In genomic region chrX:68941385-68941952, GRCh38 we compare ENCODE assay signal across 26 cellular contexts.
DNase-seq lines count a peak whose midpoint lies in the region; ATAC-seq, FAIRE-seq and TF ChIP-seq lines count a peak whose summit lies in the region.
"Had no signal": no experiment of that assay in that cellular context is flagged by ENCODE, and none has a peak within 500 bp of the region (broad histone marks: within the 10 kb centered on the region; RNA-seq: fewer than 3 reads in every experiment).

No MANE protein-coding gene starts in this region.

- H4K91ac ChIP-seq in H1 (replicated peaks; ENCODE audit: insufficient read length, low read length), result no peak overlapping the region

- H3K36me3 ChIP-seq in left ventricle myocardium inferior (no peaks in the 10 kb centered on the region), H1 (ENCODE audit: control insufficient read depth in 2 of 4, insufficient read depth in 4 of 4, low read length in 3 of 4) (no peaks in the 10 kb centered on the region), lung (ENCODE audit: control insufficient read depth in 2 of 2, insufficient read depth in 2 of 2, low read length in 2 of 2) (no peaks in the 10 kb centered on the region), uterus (no peaks in the 10 kb centered on the region)
- H3K36me3 ChIP-seq: pancreas, right lobe of liver, thoracic aorta had no signal

- H3K9me3 ChIP-seq in left ventricle myocardium inferior (replicated peaks), result no peaks in the 10 kb centered on the region
- H3K9me3 ChIP-seq in right cardiac atrium (ENCODE audit: control insufficient read depth, low read length), result no peaks in the 10 kb centered on the region
- no peaks in the 10 kb centered on the region for H3K9me3 ChIP-seq in H1 (ENCODE audit: insufficient read depth in 2 of 2, low read depth in 1 of 2, low read length in 1 of 2)
- no peaks in the 10 kb centered on the region for H3K9me3 ChIP-seq in lung (ENCODE audit: control insufficient read depth in 2 of 2, insufficient read depth in 1 of 2, low read length in 1 of 2)
- H3K9me3 ChIP-seq in uterus, result no peaks in the 10 kb centered on the region
- H3K9me3 ChIP-seq: pancreas, right lobe of liver, thoracic aorta had no signal

- H3K79me2 ChIP-seq in H1 (ENCODE audit: control insufficient read depth in 1 of 2, insufficient read depth in 2 of 2, low read length in 2 of 2), result no peaks in the 10 kb centered on the region

- CTCF ChIA-PET in H1 (lab: Charles Lee; ENCODE audit: partially characterized antibody), result no interaction called here

- no peaks in the 10 kb centered on the region for H3K79me1 ChIP-seq in H1 (ENCODE audit: low read depth, low read length)

- H2AFZ ChIP-seq in H1 (ENCODE audit: low read length), result no peak overlapping the region
- H2AFZ ChIP-seq: GM23248 had no signal

- peaks cover 18% of the 10 kb centered on the region for H3K4me1 ChIP-seq in left ventricle myocardium inferior
- H3K4me1 ChIP-seq in right cardiac atrium (ENCODE audit: control insufficient read depth, insufficient read depth, low read length), result peaks cover 14% of the 10 kb centered on the region
- H3K4me1 ChIP-seq in H1 (replicated peaks in 1 of 4; ENCODE audit: control insufficient read depth in 3 of 4, insufficient read depth in 4 of 4, low read length in 3 of 4), result 0 out of 7 replicates have a peak, but pooled peaks cover 0 to 3% (median 2%) of the 10 kb centered on the region in 4 experiments
- H3K4me1 ChIP-seq in lung (ENCODE audit: control insufficient read depth in 2 of 2, insufficient read depth in 2 of 2, low read length in 2 of 2), result peaks cover 0 to 5% of the 10 kb centered on the region in 2 donors
- no peaks in the 10 kb centered on the region for H3K4me1 ChIP-seq in uterus
- H3K4me1 ChIP-seq: pancreas, right lobe of liver had no signal

- H3K56ac ChIP-seq in H1 (replicated peaks; ENCODE audit: insufficient read length, low read depth, low read length), result no peak overlapping the region

- H4K20me1 ChIP-seq in H1 (replicated peaks in 1 of 2; ENCODE audit: control insufficient read depth in 1 of 2, insufficient read depth in 2 of 2, low read length in 2 of 2), result no peaks in the 10 kb centered on the region

- no peaks in the 10 kb centered on the region for H3K27me3 Mint-ChIP-seq in type B pancreatic cell
- H3K27me3 Mint-ChIP-seq: CD4-positive, alpha-beta memory T cell; dendritic cell treated with granulocyte-macrophage colony-stimulating factor and Interleukin-4, amounts not matched to agents 40 ng/mL and 50 ng/mL, for 4 days had no signal

- no peak overlapping the region for H3K4me3 Mint-ChIP-seq in type B pancreatic cell
- H3K4me3 Mint-ChIP-seq: activated T-helper 1 cell treated with anti-CD3 and anti-CD28 coated beads, Interleukin-12 subunit alpha, Interleukin-12 subunit beta, Interleukin-2, Interleukin-4 antibody, amounts not matched to agents 30 ng/mL and 10 ng/mL and 1 ng/mL, durations not matched to agents 14 hours and 24 hours and 36 hours; CD4-positive, alpha-beta memory T cell; dendritic cell treated with granulocyte-macrophage colony-stimulating factor and Interleukin-4, amounts not matched to agents 40 ng/mL and 50 ng/mL, for 4 days; neural crest cell; WTC11 had no signal

- H2BK120ac ChIP-seq in H1 (replicated peaks; ENCODE audit: low read depth, low read length), result no peak overlapping the region

- H4K8ac ChIP-seq in H1 (ENCODE audit: extremely low read depth, insufficient read depth, low read length), result no peak overlapping the region

- H2BK5ac ChIP-seq in H1 (ENCODE audit: low read depth, low read length), result no peak overlapping the region

- TF ChIP-seq RAD21 in H1 (IDR thresholded peaks at IDR 0.05 in 1 of 2, conservative IDR thresholded peaks at IDR 0.05 in 1 of 2; ENCODE audit: low read depth in 2 of 2, low read length in 2 of 2), result no peak

- TF ChIP-seq CTCF in left ventricle myocardium inferior (IDR thresholded peaks at IDR 0.05; ENCODE audit: borderline replicate concordance), result no peak
- TF ChIP-seq CTCF in H1 (IDR thresholded peaks at IDR 0.05; ENCODE audit: control extremely low read depth in 1 of 3, insufficient read depth in 1 of 3, low read depth in 1 of 3, low read length in 3 of 3), result no peak
- no peak for TF ChIP-seq CTCF in lung (IDR thresholded peaks at IDR 0.05; ENCODE audit: control extremely low read depth, extremely low read depth)
- no peak for TF ChIP-seq CTCF in type B pancreatic cell (conservative IDR thresholded peaks at IDR 0.05)
- no peak for TF ChIP-seq CTCF in uterus (IDR thresholded peaks at IDR 0.05)

- no peak overlapping the region for H2BK15ac ChIP-seq in H1 (ENCODE audit: low read length)

- H3K9ac ChIP-seq in H1 (replicated peaks in 1 of 4; ENCODE audit: extremely low read depth in 1 of 4, low read depth in 3 of 4, low read length in 3 of 4), result no peak overlapping the region
- H3K9ac ChIP-seq: GM23248 had no signal

- no peak for DNase-seq in left ventricle myocardium inferior
- DNase-seq in right cardiac atrium, result no peak
- no peak for DNase-seq in H1 (ENCODE audit: low read depth in 1 of 2, low spot score in 2 of 2)
- DNase-seq in lung (ENCODE audit: low spot score), result peak; percentile 27
- peak; percentile 11 for DNase-seq in type B pancreatic cell (ENCODE audit: extremely low spot score, unreplicated experiment)
- DNase-seq in SKM-1 (lab: John Stamatoyannopoulos, UW; ENCODE audit: unreplicated experiment), result no peak
- no peak for DNase-seq in uterus
- DNase-seq in NOMO-1 treated with DMSO at 0.1 percent for 48 hours (lab: John Stamatoyannopoulos, UW; ENCODE audit: unreplicated experiment), result no peak
- DNase-seq: activated naive CD4-positive, alpha-beta T cell treated with anti-CD3 and anti-CD28 coated beads, Interleukin-2, amount 50 U/mL, for 16 hours; AML-193; amniotic stem cell; CD4-positive, alpha-beta memory T cell; glutamatergic neuron; GM23248; NCI-H187 treated with DMSO at 0.1 percent for 48 hours; NCI-H524 treated with DMSO at 0.1 percent for 48 hours; PC-3; right lobe of liver; stimulated activated naive CD4-positive, alpha-beta T cell had no signal

- H3K4ac ChIP-seq in H1 (replicated peaks; ENCODE audit: insufficient read length, low read depth, low read length), result no peak overlapping the region

- no peak overlapping the region for H3K4me3 ChIP-seq in left ventricle myocardium inferior
- H3K4me3 ChIP-seq in right cardiac atrium (ENCODE audit: low read length), result no peak overlapping the region
- H3K4me3 ChIP-seq in H1 (ENCODE audit: extremely low read depth in 1 of 4, insufficient read depth in 2 of 4, low read depth in 3 of 4, low read length in 4 of 4), result no peak overlapping the region
- no peak overlapping the region for H3K4me3 ChIP-seq in lung
- no peak overlapping the region for H3K4me3 ChIP-seq in uterus
- H3K4me3 ChIP-seq: GM23248, pancreas, right lobe of liver, thoracic aorta had no signal

- no peaks in the 10 kb centered on the region for H3K36me3 Mint-ChIP-seq in type B pancreatic cell
- H3K36me3 Mint-ChIP-seq: CD4-positive, alpha-beta memory T cell; WTC11 had no signal

- H3K27me3 ChIP-seq in left ventricle myocardium inferior (ENCODE audit: low read depth) (no peaks in the 10 kb centered on the region), right cardiac atrium (ENCODE audit: control insufficient read depth, insufficient read depth) (no peaks in the 10 kb centered on the region), H1 (replicated peaks in 1 of 4; ENCODE audit: control insufficient read depth in 3 of 4, extremely low read depth in 1 of 4, insufficient read depth in 3 of 4, low read length in 3 of 4) (no peaks in the 10 kb centered on the region), lung (ENCODE audit: control insufficient read depth, insufficient read depth) (no peaks in the 10 kb centered on the region), uterus (no peaks in the 10 kb centered on the region)
- H3K27me3 ChIP-seq: pancreas, right lobe of liver had no signal

- no peak overlapping the region for H3K27ac Mint-ChIP-seq in type B pancreatic cell
- H3K27ac Mint-ChIP-seq: activated T-helper 1 cell treated with anti-CD3 and anti-CD28 coated beads, Interleukin-12 subunit alpha, Interleukin-12 subunit beta, Interleukin-2, Interleukin-4 antibody, amounts not matched to agents 30 ng/mL and 10 ng/mL and 1 ng/mL, durations not matched to agents 14 hours and 24 hours and 36 hours; CD4-positive, alpha-beta memory T cell; dendritic cell treated with granulocyte-macrophage colony-stimulating factor and Interleukin-4, amounts not matched to agents 40 ng/mL and 50 ng/mL, for 4 days; WTC11 had no signal

- peaks cover 11% of the 10 kb centered on the region for H3K4me1 Mint-ChIP-seq in type B pancreatic cell (ENCODE audit: unreplicated experiment)
- H3K4me1 Mint-ChIP-seq: CD4-positive, alpha-beta memory T cell had no signal

- 0 out of 2 replicates have a peak overlapping the region, but pooled peaks have one; percentile 24 for H2AK5ac ChIP-seq in H1 (ENCODE audit: low read depth, low read length)

- H3K23ac ChIP-seq in H1 (ENCODE audit: insufficient read length), result no peak overlapping the region

- H3K18ac ChIP-seq in H1 (ENCODE audit: extremely low read depth, low read length), result no peak overlapping the region

- H3K27ac ChIP-seq in left ventricle myocardium inferior (replicated peaks), result peak overlapping the region; percentile 56
- H3K27ac ChIP-seq in right cardiac atrium (ENCODE audit: low read length), result no peak overlapping the region
- no peak overlapping the region for H3K27ac ChIP-seq in H1 (ENCODE audit: low read depth, low read length)
- no peak overlapping the region for H3K27ac ChIP-seq in lung (ENCODE audit: low read depth in 1 of 2, low read length in 1 of 2)
- no peak overlapping the region for H3K27ac ChIP-seq in uterus
- H3K27ac ChIP-seq: GM23248, pancreas, right lobe of liver, thoracic aorta had no signal

- no peak overlapping the region for H2BK12ac ChIP-seq in H1 (ENCODE audit: low read depth, low read length)

- no peak for TF ChIP-seq EP300 in H1 (IDR thresholded peaks at IDR 0.05; ENCODE audit: borderline replicate concordance in 1 of 2, low read depth in 2 of 2, low read length in 2 of 2)

- H2BK20ac ChIP-seq in H1 (ENCODE audit: low read length), result peak overlapping the region; percentile 48; the same call in 1 of the 2 replicates

- ATAC-seq in right cardiac atrium (no peak), lung (ENCODE audit: insufficient read depth, low FRiP score) (no peak)
- ATAC-seq: PC-3, Right ventricle myocardium inferior, WTC11 had no signal

- H3K14ac ChIP-seq in H1 (ENCODE audit: insufficient read length), result no peak overlapping the region

- 77% methylated on average over 4 of the region's 4 CpGs for WGBS in right cardiac atrium
- WGBS in H1 (ENCODE audit: extremely low coverage in 1 of 2, insufficient coverage in 1 of 2, insufficient read length in 1 of 2, insufficient replicate concordance in 2 of 2, low coverage in 1 of 2, low lambda C conversion rate in 2 of 2, missing lambda C conversion rate in 1 of 2), 2 experiments, result 100% methylated on average over 1 of the region's 4 CpGs; no CpG with 5 or more reads in 1 of the 2 experiments
- WGBS in lung, 2 donors, result 76 to 83% methylated on average over 4 of the region's 4 CpGs

- H4K5ac ChIP-seq in H1 (ENCODE audit: insufficient read length, low read depth, low read length), result no peak overlapping the region

- peaks cover 3% of the 10 kb centered on the region; the same call in 1 of the 2 replicates for H3K23me2 ChIP-seq in H1 (ENCODE audit: low read depth, low read length)

- intact Hi-C loops in left ventricle myocardium inferior (cut with micrococcal nuclease) (no loop called here), right cardiac atrium (cut with DNase I) (no loop called here), uterus (cut with DNase I; ENCODE audit: low total_unique reads) (no loop called here)

- no peaks in the 10 kb centered on the region for H3K9me3 Mint-ChIP-seq in type B pancreatic cell
- H3K9me3 Mint-ChIP-seq: activated T-helper 1 cell treated with anti-CD3 and anti-CD28 coated beads, Interleukin-12 subunit alpha, Interleukin-12 subunit beta, Interleukin-2, Interleukin-4 antibody, amounts not matched to agents 30 ng/mL and 10 ng/mL and 1 ng/mL, durations not matched to agents 14 hours and 24 hours and 36 hours; CD4-positive, alpha-beta memory T cell; dendritic cell treated with granulocyte-macrophage colony-stimulating factor and Interleukin-4, amounts not matched to agents 40 ng/mL and 50 ng/mL, for 4 days; WTC11 had no signal

- H3K4me2 ChIP-seq in H1 (ENCODE audit: insufficient read depth in 1 of 2, low read depth in 2 of 2, low read length in 2 of 2), result no peak overlapping the region

- TF ChIP-seq POLR2A in H1 (IDR thresholded peaks at IDR 0.05; ENCODE audit: control extremely low read depth in 1 of 2, low read depth in 2 of 2, low read length in 2 of 2) (no peak), uterus (IDR thresholded peaks at IDR 0.05) (no peak)

- no peak for FAIRE-seq in H1 (lab: Jason Lieb, UNC)
- FAIRE-seq: pancreas had no signal

- POLR2A ChIA-PET in H1 (lab: Charles Lee; ENCODE audit: partially characterized antibody), result no interaction called here

Comparison
In these comparisons a context has a peak if more than half of its experiments do, and no peak if none do; other contexts are left out.
1. DNase-seq: peak in lung (single experiment) and type B pancreatic cell (single experiment); none in left ventricle myocardium inferior (single experiment), right cardiac atrium (0 of 3), H1 (0 of 2), SKM-1 (single experiment), uterus (0 of 2) and NOMO-1 treated with DMSO at 0.1 percent for 48 hours (single experiment).